ENCODE assay signal across 9 cellular contexts in the genomic region with DNA sequence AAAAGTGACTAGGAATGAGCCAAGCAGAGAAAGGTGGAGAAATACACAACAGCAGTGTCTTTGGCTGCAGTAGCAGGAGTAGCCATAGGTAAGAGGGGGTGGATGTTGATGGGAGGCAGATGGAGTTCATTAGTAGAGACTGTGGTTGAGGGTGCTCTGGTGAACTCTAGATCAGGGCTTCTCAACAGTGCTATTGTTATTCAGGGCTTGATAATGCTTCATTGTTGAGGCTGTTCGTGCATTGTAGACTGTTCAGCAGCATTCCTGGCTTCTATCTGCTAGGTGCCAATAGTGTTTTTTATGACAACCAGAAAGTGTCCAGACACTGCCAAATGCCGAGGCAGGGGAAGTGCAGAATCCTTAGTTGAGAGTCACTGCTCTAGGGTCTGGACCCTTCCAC. TPM values are rescaled to one million over a fixed set of nuclear protein-coding genes. Genes with fewer than 3 reads are reported as not detected.
A peak's percentile ranks its signal among the peaks of the same experiment; 100 is the strongest.
DNase-seq lines count a peak whose midpoint lies in the region; ATAC-seq, FAIRE-seq and TF ChIP-seq lines count a peak whose summit lies in the region.
"Had no signal": no experiment of that assay in that cellular context is flagged by ENCODE, and none has a peak within 500 bp of the region (broad histone marks: within the 10 kb centered on the region; RNA-seq: fewer than 3 reads in every experiment).

No MANE protein-coding gene starts in this region.

- CTCF ChIA-PET in K562 (lab: Yijun Ruan, JAX; ENCODE audit: low intra/inter-chr PET ratio) = no interaction called here

- H3K36me3 ChIP-seq in cardiac muscle cell (peaks cover 11% of the 10 kb centered on the region), K562 (ENCODE audit: control insufficient read depth, insufficient read depth, low read length) (peaks cover 63% of the 10 kb centered on the region; the same call in 2 of the 3 replicates)

- BruUV-seq in K562 (replicated peaks; lab: Mats Ljungman, UMichigan) = no TSS peak

- H3K9ac ChIP-seq in K562 (ENCODE audit: insufficient read depth in 1 of 2, low read depth in 2 of 2, low read length in 2 of 2) = peak overlapping the region; percentile 27 to 94; a peak in 2 of 4 replicates

- no peaks in the 10 kb centered on the region for H3K9me1 ChIP-seq in K562 (ENCODE audit: control insufficient read depth, insufficient read depth, low read length)

- no peak overlapping the region for H2AFZ ChIP-seq in K562 (ENCODE audit: low read depth, low read length)

- peaks cover 86% of the 10 kb centered on the region for H3K79me2 ChIP-seq in K562 (ENCODE audit: control insufficient read depth, insufficient read depth, low read length)

- H3K4me2 ChIP-seq in K562 (ENCODE audit: insufficient read depth, low read length) = peak overlapping the region; percentile 95

- H3K4me1 ChIP-seq in cardiac muscle cell (ENCODE audit: low read depth) (peaks cover 46% of the 10 kb centered on the region), K562 (replicated peaks in 1 of 2; ENCODE audit: control insufficient read depth in 2 of 2, insufficient read depth in 2 of 2, low read length in 2 of 2) (peaks cover 26 to 36% of the 10 kb centered on the region in 2 experiments; a peak in 4 of 5 replicates)

- TF ChIP-seq POLR2A in K562 (conservative IDR thresholded peaks at IDR 0.05) = no peak

- TF ChIP-seq CTCF in cardiac muscle cell (IDR thresholded peaks at IDR 0.05; ENCODE audit: low read depth, low read length) (no peak), K562 (IDR thresholded peaks at IDR 0.05 in 2 of 3, conservative IDR thresholded peaks at IDR 0.05 in 1 of 3; ENCODE audit: insufficient read depth in 2 of 3, low read depth in 1 of 3, low read length in 3 of 3) (no peak), type B pancreatic cell (conservative IDR thresholded peaks at IDR 0.05) (no peak)

- no peak overlapping the region for H3K27ac ChIP-seq in cardiac muscle cell
- H3K27ac ChIP-seq in K562 (ENCODE audit: extremely low read depth, low read depth, low read length) = peak overlapping the region; percentile 53; the same call in 2 of the 3 replicates

- no peak for TF ChIP-seq EP300 in K562 (IDR thresholded peaks at IDR 0.05; ENCODE audit: low read length)

- H3K4me3 ChIP-seq in cardiac muscle cell (peak overlapping the region; percentile 88), K562 (peak overlapping the region; percentile 69)

- H3K9me3 Mint-ChIP-seq in memory B cell (no peaks in the 10 kb centered on the region), type B pancreatic cell (no peaks in the 10 kb centered on the region)

- no peaks in the 10 kb centered on the region for H3K9me3 ChIP-seq in cardiac muscle cell (ENCODE audit: low read depth)
- no peaks in the 10 kb centered on the region for H3K9me3 ChIP-seq in K562 (replicated peaks; ENCODE audit: control insufficient read depth, insufficient read depth, low read depth, low read length)

- H3K27ac Mint-ChIP-seq in memory B cell (peak overlapping the region; percentile 3), type B pancreatic cell (peak overlapping the region; percentile 5)

- POLR2A ChIA-PET in K562 (lab: Yijun Ruan, JAX) = interaction anchor here (0.7 kb wide), 1 partner anchor 795 kb away, joined by 3 read pairs; no protein-coding TSS in a partner anchor

- intact Hi-C loops in left cardiac atrium (cut with DNase I) = loop anchor here in 1 of 2 donors (2.0 kb wide), 1 partner anchor 30 kb away; no protein-coding TSS in a partner anchor
- intact Hi-C loops in K562 (cut with micrococcal nuclease) = loop anchor here (2.0 kb wide), 1 partner anchor 46 kb away; no protein-coding TSS in a partner anchor

- in situ Hi-C loops in K562 (cut with MboI) = no loop called here

- DNase-seq in cardiac muscle cell (ENCODE audit: low read depth in 1 of 2, low spot score in 1 of 2) (peak in 1 of 2 donors; percentile 34), left cardiac atrium (no peak), K562 (ENCODE audit: extremely low read depth in 1 of 4, low spot score in 3 of 4) (no peak), memory B cell (ENCODE audit: low spot score in 2 of 2) (no peak), type B pancreatic cell (ENCODE audit: extremely low spot score, unreplicated experiment) (no peak), NCI-H146 treated with DMSO at 0.1 percent for 48 hours (lab: John Stamatoyannopoulos, UW; ENCODE audit: unreplicated experiment) (no peak), NCI-H128 (lab: John Stamatoyannopoulos, UW; ENCODE audit: unreplicated experiment) (no peak)
- DNase-seq: KG1 had no signal

- H3K4me1 Mint-ChIP-seq in memory B cell (peaks cover 48% of the 10 kb centered on the region), type B pancreatic cell (ENCODE audit: unreplicated experiment) (peaks cover 54% of the 10 kb centered on the region)

- ATAC-seq in left cardiac atrium = no peak
- no peak for ATAC-seq in K562
- ATAC-seq in memory B cell (ENCODE audit: low read depth) = no peak
- no peak for ATAC-seq in HG02870 (IDR thresholded peaks at IDR 0.05; ENCODE audit: unreplicated experiment)

- H3K4me3 Mint-ChIP-seq in memory B cell (peak overlapping the region; percentile 95), type B pancreatic cell (peak overlapping the region; percentile 99)

- no peaks in the 10 kb centered on the region for H3K27me3 Mint-ChIP-seq in memory B cell
- H3K27me3 Mint-ChIP-seq in type B pancreatic cell = peaks cover 3% of the 10 kb centered on the region

- peaks cover 9% of the 10 kb centered on the region for H3K36me3 Mint-ChIP-seq in memory B cell
- H3K36me3 Mint-ChIP-seq in type B pancreatic cell = peaks cover 25% of the 10 kb centered on the region

- FAIRE-seq in K562 (lab: Jason Lieb, UNC) = peak; percentile 40

- peaks cover 51% of the 10 kb centered on the region for H4K20me1 ChIP-seq in K562 (replicated peaks; ENCODE audit: control insufficient read depth, insufficient read depth, low read length)

- no peaks in the 10 kb centered on the region for H3K27me3 ChIP-seq in cardiac muscle cell
- H3K27me3 ChIP-seq in K562 (ENCODE audit: control insufficient read depth in 2 of 2, insufficient read depth in 2 of 2, low read length in 2 of 2) = no peaks in the 10 kb centered on the region

- TF ChIP-seq RAD21 in K562 (CRISPR knock-in tag; conservative IDR thresholded peaks at IDR 0.05 in 1 of 2, IDR thresholded peaks at IDR 0.05 in 1 of 2) = no peak

- WGBS in K562 (ENCODE audit: insufficient coverage, low coverage, missing lambda C conversion rate) = 33% methylated on average over 2 of the region's 2 CpGs

RNA-seq across cellular contexts. Expression of a gene that starts 3.6 kb away (rescaled TPM):
- total RNA-seq in cardiac muscle cell (247 and 279 TPM in 2 replicates), left cardiac atrium (100 to 1,000 TPM; 137 to 169 TPM), K562 (2014; rRNA removed) (49.2 and 63.0 TPM in 2 replicates), K562 (2014; rRNA removed; fragmentation: Illumina TruSeq; extraction: Trizol) (34.6 and 37.5 TPM in 2 replicates), K562 (2015; rRNA removed; fragmentation: Illumina TruSeq; extraction: Trizol) (46.6 and 47.4 TPM in 2 replicates), K562 (2021) (70.0 and 73.8 TPM in 2 replicates), type B pancreatic cell (ENCODE audit: low replicate concordance) (79.8 and 88.8 TPM in 2 replicates)
- polyA plus RNA-seq in cardiac muscle cell (257 and 321 TPM in 2 replicates), K562 (2011; rRNA removed) (51.7 and 52.6 TPM in 2 replicates), K562 (2014; fragmentation: Illumina TruSeq; extraction: Trizol) (47.2 and 52.2 TPM in 2 replicates), K562 (2014; fragmentation: Nextera tagmentation; extraction: Ambion mirVana) (10 to 100 TPM; 11.4 to 18.0 TPM), K562 (2014; rRNA removed) (38.4 and 48.0 TPM in 2 replicates)
- 13.7 and 27.0 TPM in 2 replicates for total RNA-seq in K562 (2011; cell fraction: chromatin; rRNA removed; ENCODE audit: low replicate concordance)
- total RNA-seq in K562 (2011; cell fraction: nucleolus; rRNA removed) = 25.8 and 27.0 TPM in 2 replicates
- total RNA-seq in K562 (2011; cell fraction: nucleoplasm; rRNA removed) = 21.0 and 29.0 TPM in 2 replicates
- polyA plus RNA-seq in K562 (2011; cell fraction: cytosol; rRNA removed) = 72.8 and 75.5 TPM in 2 replicates
- polyA plus RNA-seq in K562 (2011; cell fraction: nucleus; rRNA removed) = 25.7 and 27.6 TPM in 2 replicates
- polyA plus RNA-seq in K562 (2012) = 30.7 and 36.5 TPM in 2 replicates
- 59.1 and 79.4 TPM in 2 replicates for polyA minus RNA-seq in K562 (2011; rRNA and poly(A)+ RNA removed)
- polyA minus RNA-seq in K562 (2011; cell fraction: cytosol; rRNA and poly(A)+ RNA removed) = 74.9 and 81.0 TPM in 2 replicates
- polyA minus RNA-seq in K562 (2011; cell fraction: nucleus; rRNA and poly(A)+ RNA removed) = 12.4 and 19.2 TPM in 2 replicates

RNA-seq across cellular contexts. Expression of a gene that starts 38.2 kb away (rescaled TPM):
- total RNA-seq in cardiac muscle cell (81.5 and 83.8 TPM in 2 replicates), left cardiac atrium (10 to 100 TPM; 10.9 to 11.0 TPM), K562 (2014; rRNA removed) (8.2 and 11.3 TPM in 2 replicates), K562 (2014; rRNA removed; fragmentation: Illumina TruSeq; extraction: Trizol) (1.4 and 1.7 TPM in 2 replicates), K562 (2015; rRNA removed; fragmentation: Illumina TruSeq; extraction: Trizol) (4.0 and 4.2 TPM in 2 replicates), K562 (2021) (12.4 and 12.9 TPM in 2 replicates), type B pancreatic cell (ENCODE audit: low replicate concordance) (35.1 and 61.2 TPM in 2 replicates)
- polyA plus RNA-seq in cardiac muscle cell (5.9 and 7.3 TPM in 2 replicates), K562 (2011; rRNA removed) (6.4 and 9.2 TPM in 2 replicates), K562 (2014; fragmentation: Illumina TruSeq; extraction: Trizol) (3.7 and 8.4 TPM in 2 replicates), K562 (2014; fragmentation: Nextera tagmentation; extraction: Ambion mirVana) (under 1 TPM in 1 of 2 experiments, not detected in 1; 0.11 TPM), K562 (2014; rRNA removed) (10.7 and 11.9 TPM in 2 replicates)
- total RNA-seq in K562 (2011; cell fraction: chromatin; rRNA removed; ENCODE audit: low replicate concordance) = 9.5 and 31.3 TPM in 2 replicates
- total RNA-seq in K562 (2011; cell fraction: nucleolus; rRNA removed) = 21.2 and 23.6 TPM in 2 replicates
- total RNA-seq in K562 (2011; cell fraction: nucleoplasm; rRNA removed) = 13.2 and 14.3 TPM in 2 replicates
- 9.5 and 22.7 TPM in 2 replicates for polyA plus RNA-seq in K562 (2011; cell fraction: cytosol; rRNA removed)
- 16.1 and 20.2 TPM in 2 replicates for polyA plus RNA-seq in K562 (2011; cell fraction: nucleus; rRNA removed)
- polyA plus RNA-seq in K562 (2012) = 7.3 and 10.7 TPM in 2 replicates
- polyA minus RNA-seq in K562 (2011; rRNA and poly(A)+ RNA removed) = 2.5 and 5.3 TPM in 2 replicates
- polyA minus RNA-seq in K562 (2011; cell fraction: cytosol; rRNA and poly(A)+ RNA removed) = 8.2 and 8.6 TPM in 2 replicates
- 5.5 and 6.7 TPM in 2 replicates for polyA minus RNA-seq in K562 (2011; cell fraction: nucleus; rRNA and poly(A)+ RNA removed)
